In genomic region chr1:198919667-198920398, GRCh38 we compare ENCODE assay signal across 9 cellular contexts.
DNase-seq lines count a peak whose midpoint lies in the region; ATAC-seq lines count a peak whose summit lies in the region.
"Had no signal": no experiment of that assay in that cellular context is flagged by ENCODE, and none has a peak within 500 bp of the region (broad histone marks: within the 10 kb centered on the region; RNA-seq: fewer than 3 reads in every experiment).

No MANE protein-coding gene starts in this region.

- H3K9me3 Mint-ChIP-seq in natural killer cell treated with Interleukin-12 subunit alpha and Interleukin-12 subunit beta and Interleukin-15 and Interleukin-18, amount 100 ng/mL, for 72 hours, result peaks cover 3% of the 10 kb centered on the region

- 0 out of 2 replicates have a peak, but pooled peaks cover 4% of the 10 kb centered on the region for H3K9me3 ChIP-seq in SK-N-MC (ENCODE audit: low read depth, low read length)

- H3K36me3 Mint-ChIP-seq in natural killer cell treated with Interleukin-12 subunit alpha and Interleukin-12 subunit beta and Interleukin-15 and Interleukin-18, amount 100 ng/mL, for 72 hours, result peaks cover 18% of the 10 kb centered on the region

- peak; percentile 73 to 84 for ATAC-seq in activated CD4-positive, CD25-positive, alpha-beta regulatory T cell treated with anti-CD3 and anti-CD28 coated beads, Interleukin-2, amount 50 U/mL, for 24 hours
- peak; percentile 54 for ATAC-seq in HG02943 (IDR thresholded peaks at IDR 0.05; ENCODE audit: low read depth, unreplicated experiment)
- ATAC-seq in natural killer cell treated with Interleukin-12 subunit alpha and Interleukin-12 subunit beta and Interleukin-15 and Interleukin-18, amount 100 ng/mL, for 72 hours, result peak; percentile 86

- peak overlapping the region; percentile 87 to 92 for H3K27ac Mint-ChIP-seq in natural killer cell treated with Interleukin-12 subunit alpha and Interleukin-12 subunit beta and Interleukin-15 and Interleukin-18, amount 100 ng/mL, for 72 hours

- H3K4me3 Mint-ChIP-seq in natural killer cell treated with Interleukin-12 subunit alpha and Interleukin-12 subunit beta and Interleukin-15 and Interleukin-18, amount 100 ng/mL, for 72 hours, result peak overlapping the region; percentile 83

- peaks cover 88% of the 10 kb centered on the region for H3K36me3 ChIP-seq in SK-N-MC (ENCODE audit: insufficient read depth, low read length)

- H3K4me1 Mint-ChIP-seq in natural killer cell treated with Interleukin-12 subunit alpha and Interleukin-12 subunit beta and Interleukin-15 and Interleukin-18, amount 100 ng/mL, for 72 hours (ENCODE audit: low read depth in 2 of 2), result peaks cover 58 to 77% of the 10 kb centered on the region in 2 donors

- peak overlapping the region; percentile 18; the same call in 1 of the 2 replicates for H3K4me3 ChIP-seq in SK-N-MC

- peak overlapping the region; percentile 35; the same call in 1 of the 2 replicates for H3K27ac ChIP-seq in SK-N-MC
- H3K27ac ChIP-seq: RWPE1 had no signal

- no peak overlapping the region for H3K9ac ChIP-seq in SK-N-MC (ENCODE audit: insufficient read length)

- no peaks in the 10 kb centered on the region for H3K27me3 Mint-ChIP-seq in natural killer cell treated with Interleukin-12 subunit alpha and Interleukin-12 subunit beta and Interleukin-15 and Interleukin-18, amount 100 ng/mL, for 72 hours

- no peak for DNase-seq in activated CD4-positive, CD25-positive, alpha-beta regulatory T cell treated with anti-CD3 and anti-CD28 coated beads, Interleukin-2, amount 50 U/mL, for 72 hours
- DNase-seq in SK-N-MC (ENCODE audit: low read depth, low spot score) (no peak), COLO668 (lab: John Stamatoyannopoulos, UW; ENCODE audit: unreplicated experiment) (no peak), activated gamma-delta T cell treated with Interleukin-2 at 50 U/mL for 16 hours (no peak)
- DNase-seq in natural killer cell treated with Interleukin-12 subunit alpha and Interleukin-12 subunit beta and Interleukin-15 and Interleukin-18, amount 100 ng/mL, for 72 hours (ENCODE audit: low spot score), result no peak
- DNase-seq in stimulated activated CD4-positive, alpha-beta T cell treated with anti-CD3 and anti-CD28 coated beads, Interleukin-4, amount 100 ng/mL, for 1 hour, result no peak
